Comparison of ENCODE assay signal across 19 cellular contexts in genomic region chr3:80559701-80560100, GRCh38.
"Had no signal": no experiment of that assay in that cellular context is flagged by ENCODE, and none has a peak within 500 bp of the region (broad histone marks: within the 10 kb centered on the region; RNA-seq: fewer than 3 reads in every experiment).

No MANE protein-coding gene starts in this region.

- H3K4me1 ChIP-seq: left lung, stomach, testis, upper lobe of right lung had no signal

- H3K4me1 Mint-ChIP-seq: activated B cell treated with CpG ODN at 0.5 μM for 24 hours; naive thymus-derived CD4-positive, alpha-beta T cell had no signal

- H3K9me3 ChIP-seq: mucosa of descending colon, testis, upper lobe of right lung had no signal

- H3K27me3 Mint-ChIP-seq: activated B cell treated with CpG ODN at 0.5 μM for 24 hours; naive thymus-derived CD4-positive, alpha-beta T cell had no signal

- FAIRE-seq: endometrium, keratinocyte had no signal

- H3K36me3 ChIP-seq: cardiac muscle cell, left lung, stomach, upper lobe of right lung had no signal

- H3K27ac ChIP-seq: cardiac muscle cell, dorsolateral prefrontal cortex, left lung, stomach, testis, upper lobe of right lung had no signal

- H3K36me3 Mint-ChIP-seq: activated naive CD4-positive, alpha-beta T cell treated with anti-CD3 and anti-CD28 coated beads, Interleukin-2, amount 50 U/mL, for 72 hours; naive thymus-derived CD4-positive, alpha-beta T cell had no signal

- H3K4me3 Mint-ChIP-seq: activated B cell treated with CpG ODN at 0.5 μM for 24 hours; activated CD8-positive, alpha-beta T cell treated with anti-CD3 and anti-CD28 coated beads, Interleukin-2, amount 10 ng/mL, durations not matched to agents 7 days and 5 days; naive thymus-derived CD4-positive, alpha-beta T cell had no signal

- H3K27ac Mint-ChIP-seq: activated B cell treated with CpG ODN at 0.5 μM for 24 hours; activated CD8-positive, alpha-beta T cell treated with anti-CD3 and anti-CD28 coated beads, Interleukin-2, amount 10 ng/mL, durations not matched to agents 7 days and 5 days; activated naive CD4-positive, alpha-beta T cell treated with anti-CD3 and anti-CD28 coated beads, Interleukin-2, amount 50 U/mL, for 72 hours; naive thymus-derived CD4-positive, alpha-beta T cell had no signal

- H3K4me3 ChIP-seq: cardiac muscle cell, dorsolateral prefrontal cortex, left lung, mucosa of descending colon, stomach, testis, upper lobe of right lung had no signal

- DNase-seq: activated B cell treated with CpG ODN at 0.5 μM for 24 hours; activated CD4-positive, alpha-beta T cell treated with anti-CD3 and anti-CD28 coated beads for 48 hours; activated CD8-positive, alpha-beta memory T cell treated with anti-CD3 and anti-CD28 coated beads, Interleukin-2, amount 50 U/mL, for 4 hours; activated CD8-positive, alpha-beta T cell treated with anti-CD3 and anti-CD28 coated beads, Interleukin-2, amount 10 ng/mL, durations not matched to agents 7 days and 5 days; activated gamma-delta T cell; activated T-cell treated with anti-CD3 and anti-CD28 coated beads, Interleukin-2, amount 50 U/mL, for 48 hours; dorsolateral prefrontal cortex; left lung; mucosa of descending colon; naive thymus-derived CD4-positive, alpha-beta T cell; stimulated activated CD4-positive, alpha-beta T cell treated with anti-CD3 and anti-CD28 coated beads, Interleukin-12 subunit alpha, Interleukin-12 subunit beta, amount 100 ng/mL, for 4 hours; stimulated activated CD4-positive, alpha-beta T cell treated with anti-CD3 and anti-CD28 coated beads, Interleukin-2, amount 100 ng/mL, for 24 hours; stomach; testis; upper lobe of right lung had no signal

- H3K27me3 ChIP-seq: cardiac muscle cell, left lung, stomach, testis, upper lobe of right lung had no signal

- ATAC-seq: activated CD8-positive, alpha-beta T cell treated with anti-CD3 and anti-CD28 coated beads, Interleukin-2, amount 10 ng/mL, durations not matched to agents 7 days and 5 days; activated naive CD4-positive, alpha-beta T cell treated with anti-CD3 and anti-CD28 coated beads, Interleukin-2, amount 50 U/mL, for 72 hours; left lung; mucosa of descending colon; naive thymus-derived CD4-positive, alpha-beta T cell; upper lobe of right lung had no signal
